Comparison of ENCODE assay signal across 8 cellular contexts in the genomic region with DNA sequence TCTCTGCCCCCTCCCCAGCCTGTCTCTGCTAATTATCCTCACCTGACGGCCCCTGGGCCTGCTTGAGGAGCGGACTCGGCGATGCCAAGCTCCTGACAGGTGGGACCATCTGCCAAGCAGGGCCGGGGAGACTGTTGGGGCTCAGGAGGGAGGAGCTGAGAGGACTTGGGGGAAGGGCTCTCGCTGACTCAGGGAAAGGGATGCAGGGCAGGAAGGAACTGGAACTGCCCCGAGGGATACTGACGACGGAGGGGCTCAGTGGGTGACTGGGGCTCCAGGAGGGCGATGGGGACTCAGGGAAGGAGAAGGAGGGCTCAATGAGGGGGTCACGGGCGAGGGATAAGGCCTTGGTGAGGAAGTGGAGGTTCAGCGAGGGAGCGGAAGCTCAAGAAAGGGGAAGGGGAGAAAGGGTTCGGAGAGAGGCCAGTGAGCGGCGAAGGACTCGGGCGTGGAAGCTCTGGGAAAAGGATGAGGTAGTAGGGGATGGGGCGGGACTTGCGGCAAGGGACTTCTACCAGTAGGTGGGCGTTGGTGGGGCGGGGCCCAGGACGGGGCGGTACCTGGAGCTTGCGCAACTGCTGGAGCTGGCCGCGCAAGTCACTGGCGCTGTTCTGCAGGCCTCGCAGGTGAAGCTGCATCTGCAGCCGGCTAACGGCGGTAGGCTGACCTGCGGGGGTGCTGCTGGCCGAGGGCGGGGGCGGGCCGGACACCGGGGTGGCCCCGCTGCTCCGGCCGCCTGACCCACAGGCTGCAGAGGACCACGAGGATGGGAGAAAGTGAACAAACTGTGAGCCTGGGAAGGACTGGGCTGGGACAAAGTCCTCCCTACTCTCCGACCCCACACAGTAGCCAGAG. TPM values are rescaled to one million over a fixed set of nuclear protein-coding genes. Genes with fewer than 3 reads are reported as not detected.
DNase-seq lines count a peak whose midpoint lies in the region; ATAC-seq and TF ChIP-seq lines count a peak whose summit lies in the region.

No MANE protein-coding gene starts in this region.

- H3K27me3 ChIP-seq in mononuclear cell (ENCODE audit: insufficient read depth, low read length), result peaks cover 41% of the 10 kb centered on the region

- H3K4me1 Mint-ChIP-seq in activated CD8-positive, alpha-beta T cell treated with anti-CD3 and anti-CD28 coated beads for 36 hours (ENCODE audit: low read depth), result peaks cover 34% of the 10 kb centered on the region

- no peaks in the 10 kb centered on the region for H3K9me3 Mint-ChIP-seq in activated CD8-positive, alpha-beta T cell treated with anti-CD3 and anti-CD28 coated beads for 36 hours

- peak; percentile 34 for TF ChIP-seq CTCF in activated CD8-positive, alpha-beta T cell treated with anti-CD3 and anti-CD28 coated beads for 36 hours (IDR thresholded peaks at IDR 0.05)

- POLR2A ChIA-PET in activated CD8-positive, alpha-beta T cell treated with anti-CD3 and anti-CD28 coated beads for 36 hours (lab: Charles Lee), result interaction anchor here (1.1 to 1.8 kb wide), 6 partner anchors 18 to 169 kb away, joined by 3 to 7 read pairs (median 4); no protein-coding TSS in a partner anchor

- peak overlapping the region; percentile 43 for H3K4me3 ChIP-seq in mononuclear cell (ENCODE audit: low read length)

- peak; percentile 99 for DNase-seq in NCI-H69 (lab: John Stamatoyannopoulos, UW)
- peak; percentile 96 for DNase-seq in activated CD8-positive, alpha-beta T cell treated with anti-CD3 and anti-CD28 coated beads for 36 hours
- peak; percentile 84 for DNase-seq in effector CD4-positive, alpha-beta T cell
- DNase-seq in stimulated activated CD8-positive, alpha-beta memory T cell treated with anti-CD3 and anti-CD28 coated beads, Interleukin-4, amount 100 ng/mL, for 24 hours (ENCODE audit: low read depth), result peak; percentile 89

- H3K36me3 Mint-ChIP-seq in activated CD8-positive, alpha-beta T cell treated with anti-CD3 and anti-CD28 coated beads for 36 hours (ENCODE audit: low read depth), result no peaks in the 10 kb centered on the region

- H3K27me3 Mint-ChIP-seq in activated CD8-positive, alpha-beta T cell treated with anti-CD3 and anti-CD28 coated beads for 36 hours, result peaks cover 41% of the 10 kb centered on the region

- peaks cover 52% of the 10 kb centered on the region for H3K4me1 ChIP-seq in mononuclear cell (ENCODE audit: insufficient read depth, low read length)

- no peaks in the 10 kb centered on the region for H3K9me3 ChIP-seq in mononuclear cell (ENCODE audit: low read depth, low read length)

- CTCF ChIA-PET in activated CD8-positive, alpha-beta T cell treated with anti-CD3 and anti-CD28 coated beads for 36 hours (lab: Charles Lee), result interaction anchor here (0.7 to 10.4 kb wide), 30 partner anchors 7 to 210 kb away, joined by 3 to 251 read pairs (median 6); a partner anchor contains a TSS

- ATAC-seq in GM18907 (IDR thresholded peaks at IDR 0.05; ENCODE audit: unreplicated experiment) (peak; percentile 61), HG03521 (IDR thresholded peaks at IDR 0.05; ENCODE audit: unreplicated experiment) (peak; percentile 55), SK-N-SH treated with all-trans-retinoic acid at 6 μM for 48 hours (no peak)
- peak; percentile 75 for ATAC-seq in activated CD8-positive, alpha-beta T cell treated with anti-CD3 and anti-CD28 coated beads for 36 hours

- intact Hi-C loops in activated CD8-positive, alpha-beta T cell treated with anti-CD3 and anti-CD28 coated beads for 36 hours (cut with micrococcal nuclease), result loop anchor here (10.0 kb wide), 1 partner anchor 106 kb away; no protein-coding TSS in a partner anchor

- H3K4me3 Mint-ChIP-seq in activated CD8-positive, alpha-beta T cell treated with anti-CD3 and anti-CD28 coated beads for 36 hours, result peak overlapping the region; percentile 75

- peak overlapping the region; percentile 16 for H3K27ac Mint-ChIP-seq in activated CD8-positive, alpha-beta T cell treated with anti-CD3 and anti-CD28 coated beads for 36 hours

TF ChIP-seq in SK-N-SH treated with all-trans-retinoic acid at 6 μM for 48 hours, 23 proteins besides CTCF, POLR2A, EP300 and RAD21:
- TF ChIP-seq ZFP30 (CRISPR knock-in tag; IDR thresholded peaks at IDR 0.05) (no peak), ZC3H10 (CRISPR knock-in tag; IDR thresholded peaks at IDR 0.05) (no peak), TOX (CRISPR knock-in tag; IDR thresholded peaks at IDR 0.05; ENCODE audit: borderline replicate concordance) (no peak), ZNF70 (CRISPR knock-in tag; IDR thresholded peaks at IDR 0.05) (no peak), BACH2 (CRISPR knock-in tag; IDR thresholded peaks at IDR 0.05; ENCODE audit: borderline replicate concordance) (no peak), ZFP3 (CRISPR knock-in tag; IDR thresholded peaks at IDR 0.05) (no peak), ZNF8 (CRISPR knock-in tag; IDR thresholded peaks at IDR 0.05) (no peak), ESRRG (CRISPR knock-in tag; IDR thresholded peaks at IDR 0.05) (no peak), RARB (CRISPR knock-in tag; IDR thresholded peaks at IDR 0.05) (no peak)
- TF ChIP-seq, protein P1, sequence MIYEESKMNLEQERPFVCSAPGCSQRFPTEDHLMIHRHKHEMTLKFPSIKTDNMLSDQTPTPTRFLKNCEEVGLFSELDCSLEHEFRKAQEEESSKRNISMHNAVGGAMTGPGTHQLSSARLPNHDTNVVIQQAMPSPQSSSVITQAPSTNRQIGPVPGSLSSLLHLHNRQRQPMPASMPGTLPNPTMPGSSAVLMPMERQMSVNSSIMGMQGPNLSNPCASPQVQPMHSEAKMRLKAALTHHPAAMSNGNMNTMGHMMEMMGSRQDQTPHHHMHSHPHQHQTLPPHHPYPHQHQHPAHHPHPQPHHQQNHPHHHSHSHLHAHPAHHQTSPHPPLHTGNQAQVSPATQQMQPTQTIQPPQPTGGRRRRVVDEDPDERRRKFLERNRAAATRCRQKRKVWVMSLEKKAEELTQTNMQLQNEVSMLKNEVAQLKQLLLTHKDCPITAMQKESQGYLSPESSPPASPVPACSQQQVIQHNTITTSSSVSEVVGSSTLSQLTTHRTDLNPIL (CRISPR knock-in tag; IDR thresholded peaks at IDR 0.05; ENCODE audit: low read depth), result no peak
- TF ChIP-seq, protein P2, sequence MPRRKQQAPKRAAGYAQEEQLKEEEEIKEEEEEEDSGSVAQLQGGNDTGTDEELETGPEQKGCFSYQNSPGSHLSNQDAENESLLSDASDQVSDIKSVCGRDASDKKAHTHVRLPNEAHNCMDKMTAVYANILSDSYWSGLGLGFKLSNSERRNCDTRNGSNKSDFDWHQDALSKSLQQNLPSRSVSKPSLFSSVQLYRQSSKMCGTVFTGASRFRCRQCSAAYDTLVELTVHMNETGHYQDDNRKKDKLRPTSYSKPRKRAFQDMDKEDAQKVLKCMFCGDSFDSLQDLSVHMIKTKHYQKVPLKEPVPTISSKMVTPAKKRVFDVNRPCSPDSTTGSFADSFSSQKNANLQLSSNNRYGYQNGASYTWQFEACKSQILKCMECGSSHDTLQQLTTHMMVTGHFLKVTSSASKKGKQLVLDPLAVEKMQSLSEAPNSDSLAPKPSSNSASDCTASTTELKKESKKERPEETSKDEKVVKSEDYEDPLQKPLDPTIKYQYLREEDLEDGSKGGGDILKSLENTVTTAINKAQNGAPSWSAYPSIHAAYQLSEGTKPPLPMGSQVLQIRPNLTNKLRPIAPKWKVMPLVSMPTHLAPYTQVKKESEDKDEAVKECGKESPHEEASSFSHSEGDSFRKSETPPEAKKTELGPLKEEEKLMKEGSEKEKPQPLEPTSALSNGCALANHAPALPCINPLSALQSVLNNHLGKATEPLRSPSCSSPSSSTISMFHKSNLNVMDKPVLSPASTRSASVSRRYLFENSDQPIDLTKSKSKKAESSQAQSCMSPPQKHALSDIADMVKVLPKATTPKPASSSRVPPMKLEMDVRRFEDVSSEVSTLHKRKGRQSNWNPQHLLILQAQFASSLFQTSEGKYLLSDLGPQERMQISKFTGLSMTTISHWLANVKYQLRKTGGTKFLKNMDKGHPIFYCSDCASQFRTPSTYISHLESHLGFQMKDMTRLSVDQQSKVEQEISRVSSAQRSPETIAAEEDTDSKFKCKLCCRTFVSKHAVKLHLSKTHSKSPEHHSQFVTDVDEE (CRISPR knock-in tag; IDR thresholded peaks at IDR 0.05), result no peak

RNA-seq across cellular contexts. Expression of a gene that starts 46.5 kb away (rescaled TPM):
- total RNA-seq in activated CD8-positive, alpha-beta T cell treated with anti-CD3 and anti-CD28 coated beads for 36 hours, result 1 to 10 TPM in 1 of 2 experiments, under 1 TPM in 1; 0.74 to 1.1 TPM
- total RNA-seq in mononuclear cell, result not detected
